Comparison of ENCODE assay signal across 10 cellular contexts in genomic region chr9:126661521-126662251, GRCh38. TPM values are rescaled to one million over a fixed set of nuclear protein-coding genes. Genes with fewer than 3 reads are reported as not detected.
DNase-seq lines count a peak whose midpoint lies in the region; ATAC-seq lines count a peak whose summit lies in the region.
"Had no signal": no experiment of that assay in that cellular context is flagged by ENCODE, and none has a peak within 500 bp of the region (broad histone marks: within the 10 kb centered on the region; RNA-seq: fewer than 3 reads in every experiment).

No MANE protein-coding gene starts in this region.

- peak; percentile 42 for DNase-seq in ACHN
- peak; percentile 3 for DNase-seq in HT-29 (ENCODE audit: low spot score)
- DNase-seq in SW480 (ENCODE audit: low spot score), result peak; percentile 50
- DNase-seq in iris pigment epithelial cell (ENCODE audit: low read depth), result peak; percentile 24
- DNase-seq in cerebellum (ENCODE audit: low spot score), result no peak
- DNase-seq in AG20443 (ENCODE audit: low spot score), result no peak
- DNase-seq in middle frontal gyrus (ENCODE audit: extremely low spot score, low spot score), result no peak
- DNase-seq in left lobe of liver (ENCODE audit: low spot score), result no peak
- DNase-seq: CD4-positive, alpha-beta T cell had no signal

- in situ Hi-C loops in ACHN (cut with HindIII; ENCODE audit: low pct_ligation_motif_present, low pct_unique_long_range_greater_than_20kb, low sequenced_read_pairs), result no loop called here

- ATAC-seq in left lobe of liver, result no peak

RNA-seq across cellular contexts. Expression of gene LMX1B, which starts 48.0 kb away (rescaled TPM):
- not detected in 2 replicates for total RNA-seq in HT-29 (2014; rRNA removed; shearing (Covaris generic))
- total RNA-seq in cerebellum (0.64 TPM), left lobe of liver (not detected)
- total RNA-seq: activated T-helper 2 cell treated with anti-CD3 and anti-CD28 coated beads, Interferon-gamma antibody, Interleukin-2, Interleukin-4, amounts not matched to agents 10 μg/mL and 5 μg/mL and 100 μg/mL, durations not matched to agents 14 hours and 24 hours and 36 hours; CD4-positive, alpha-beta T cell had no signal

Comparison
In these comparisons a context has a peak if more than half of its experiments do, and no peak if none do; other contexts are left out.
1. DNase-seq: peak in ACHN (single experiment), HT-29 (single experiment), SW480 (single experiment) and iris pigment epithelial cell (single experiment); none in cerebellum (single experiment), AG20443 (single experiment), middle frontal gyrus (single experiment) and left lobe of liver (single experiment).